In genomic region chr18:77935342-77935741, GRCh38 we compare ENCODE assay signal across 29 cellular contexts.
"Had no signal": no experiment of that assay in that cellular context is flagged by ENCODE, and none has a peak within 500 bp of the region (broad histone marks: within the 10 kb centered on the region; RNA-seq: fewer than 3 reads in every experiment).

No MANE protein-coding gene starts in this region.

- H3K27me3 ChIP-seq: colonic mucosa, esophagus muscularis mucosa, esophagus squamous epithelium, foreskin keratinocyte, gastrocnemius medialis had no signal

- H3K27ac Mint-ChIP-seq: dendritic cell treated with granulocyte-macrophage colony-stimulating factor and Interleukin-4, amounts not matched to agents 40 ng/mL and 50 ng/mL, for 4 days; effector memory CD8-positive, alpha-beta T cell; endodermal cell had no signal

- H3K27me3 Mint-ChIP-seq: dendritic cell treated with granulocyte-macrophage colony-stimulating factor and Interleukin-4, amounts not matched to agents 40 ng/mL and 50 ng/mL, for 4 days had no signal

- H3K4me3 ChIP-seq: colonic mucosa, coronary artery, dorsolateral prefrontal cortex, esophagus muscularis mucosa, esophagus squamous epithelium, gastrocnemius medialis, gastroesophageal sphincter, heart left ventricle, heart right ventricle had no signal

- H3K9me3 ChIP-seq: colonic mucosa, esophagus squamous epithelium, gastrocnemius medialis, gastroesophageal sphincter had no signal

- H3K4me1 Mint-ChIP-seq: endodermal cell had no signal

- FAIRE-seq: colon, endometrium, endothelial cell of umbilical vein, frontal cortex had no signal

- H3K27ac ChIP-seq: colonic mucosa, coronary artery, dorsolateral prefrontal cortex, epithelial cell of prostate, esophagus muscularis mucosa, esophagus squamous epithelium, foreskin keratinocyte, gastrocnemius medialis, gastroesophageal sphincter, heart left ventricle, heart right ventricle had no signal

- H3K4me3 Mint-ChIP-seq: dendritic cell treated with granulocyte-macrophage colony-stimulating factor and Interleukin-4, amounts not matched to agents 40 ng/mL and 50 ng/mL, for 4 days; effector memory CD8-positive, alpha-beta T cell; endodermal cell had no signal

- H3K36me3 ChIP-seq: colonic mucosa, esophagus muscularis mucosa, esophagus squamous epithelium, gastrocnemius medialis, gastroesophageal sphincter, heart left ventricle, heart right ventricle had no signal

- DNase-seq: colonic mucosa; cortex of kidney; dermis blood vessel endothelial cell; dorsolateral prefrontal cortex; effector CD4-positive, alpha-beta T cell; effector CD8-positive, alpha-beta T cell; effector memory CD4-positive, alpha-beta T cell; effector memory CD8-positive, alpha-beta T cell; endodermal cell; erythroblast; esophagus squamous epithelium; foreskin fibroblast; foreskin keratinocyte; foreskin melanocyte; gastrocnemius medialis; glutamatergic neuron; head of caudate nucleus; heart left ventricle; heart right ventricle had no signal

- ATAC-seq: effector memory CD8-positive, alpha-beta T cell; esophagus mucosa; foreskin keratinocyte; gastrocnemius medialis; gastroesophageal sphincter; heart left ventricle; heart right ventricle had no signal

- H3K4me1 ChIP-seq: colonic mucosa, esophagus muscularis mucosa, esophagus squamous epithelium, foreskin keratinocyte, gastrocnemius medialis, gastroesophageal sphincter, heart left ventricle, heart right ventricle had no signal
